In genomic region chr14:90553298-90553920, GRCh38 we compare ENCODE assay signal across 1 cellular context.
TF ChIP-seq lines count a peak whose summit lies in the region.

No MANE protein-coding gene starts in this region.

TF ChIP-seq in GM23338, 12 proteins besides CTCF, POLR2A, EP300 and RAD21 (continued from another document):
- TF ChIP-seq, protein P1, sequence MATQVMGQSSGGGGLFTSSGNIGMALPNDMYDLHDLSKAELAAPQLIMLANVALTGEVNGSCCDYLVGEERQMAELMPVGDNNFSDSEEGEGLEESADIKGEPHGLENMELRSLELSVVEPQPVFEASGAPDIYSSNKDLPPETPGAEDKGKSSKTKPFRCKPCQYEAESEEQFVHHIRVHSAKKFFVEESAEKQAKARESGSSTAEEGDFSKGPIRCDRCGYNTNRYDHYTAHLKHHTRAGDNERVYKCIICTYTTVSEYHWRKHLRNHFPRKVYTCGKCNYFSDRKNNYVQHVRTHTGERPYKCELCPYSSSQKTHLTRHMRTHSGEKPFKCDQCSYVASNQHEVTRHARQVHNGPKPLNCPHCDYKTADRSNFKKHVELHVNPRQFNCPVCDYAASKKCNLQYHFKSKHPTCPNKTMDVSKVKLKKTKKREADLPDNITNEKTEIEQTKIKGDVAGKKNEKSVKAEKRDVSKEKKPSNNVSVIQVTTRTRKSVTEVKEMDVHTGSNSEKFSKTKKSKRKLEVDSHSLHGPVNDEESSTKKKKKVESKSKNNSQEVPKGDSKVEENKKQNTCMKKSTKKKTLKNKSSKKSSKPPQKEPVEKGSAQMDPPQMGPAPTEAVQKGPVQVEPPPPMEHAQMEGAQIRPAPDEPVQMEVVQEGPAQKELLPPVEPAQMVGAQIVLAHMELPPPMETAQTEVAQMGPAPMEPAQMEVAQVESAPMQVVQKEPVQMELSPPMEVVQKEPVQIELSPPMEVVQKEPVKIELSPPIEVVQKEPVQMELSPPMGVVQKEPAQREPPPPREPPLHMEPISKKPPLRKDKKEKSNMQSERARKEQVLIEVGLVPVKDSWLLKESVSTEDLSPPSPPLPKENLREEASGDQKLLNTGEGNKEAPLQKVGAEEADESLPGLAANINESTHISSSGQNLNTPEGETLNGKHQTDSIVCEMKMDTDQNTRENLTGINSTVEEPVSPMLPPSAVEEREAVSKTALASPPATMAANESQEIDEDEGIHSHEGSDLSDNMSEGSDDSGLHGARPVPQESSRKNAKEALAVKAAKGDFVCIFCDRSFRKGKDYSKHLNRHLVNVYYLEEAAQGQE (IDR thresholded peaks at IDR 0.05; ENCODE audit: unreplicated experiment) = no peak
- TF ChIP-seq POLR2AphosphoS5 (IDR thresholded peaks at IDR 0.05; ENCODE audit: low read depth) (no peak), NANOG (IDR thresholded peaks at IDR 0.05; ENCODE audit: borderline replicate concordance) (no peak)
